15 cellular contexts compared by ENCODE assay signal in genomic region chr15:34755419-34755773, GRCh38. TPM values are rescaled to one million over a fixed set of nuclear protein-coding genes. Genes with fewer than 3 reads are reported as not detected.
DNase-seq lines count a peak whose midpoint lies in the region; ATAC-seq and TF ChIP-seq lines count a peak whose summit lies in the region.
"Had no signal": no experiment of that assay in that cellular context is flagged by ENCODE, and none has a peak within 500 bp of the region (broad histone marks: within the 10 kb centered on the region; RNA-seq: fewer than 3 reads in every experiment).

No MANE protein-coding gene starts in this region.

- H3K27me3 ChIP-seq in iPS DF 6.9 (ENCODE audit: control insufficient read depth, insufficient read depth, low read length): peaks cover 16% of the 10 kb centered on the region; the same call in 1 of the 2 replicates

- H3K4me1 ChIP-seq in iPS DF 6.9 (ENCODE audit: control insufficient read depth, insufficient read depth, low read length): peaks cover 2% of the 10 kb centered on the region

- H3K4me3 ChIP-seq in iPS DF 6.9 (ENCODE audit: low read length): peak overlapping the region; percentile 66; the same call in 1 of the 2 replicates

- TF ChIP-seq CTCF in osteocyte (IDR thresholded peaks at IDR 0.05) (no peak), HFFc6 (IDR thresholded peaks at IDR 0.05) (no peak)

- WGBS in iPS DF 6.9 (ENCODE audit: insufficient coverage, insufficient read length): no CpG with 5 or more reads among the region's 11 CpGs

- H3K27ac Mint-ChIP-seq in osteocyte (ENCODE audit: unreplicated experiment) (no peak overlapping the region), HFFc6 (no peak overlapping the region)
- H3K27ac Mint-ChIP-seq in activated naive CD4-positive, alpha-beta T cell treated with anti-CD3 and anti-CD28 coated beads, Interleukin-2, amount 50 U/mL, for 72 hours: no peak overlapping the region
- H3K27ac Mint-ChIP-seq: activated CD8-positive, alpha-beta memory T cell treated with anti-CD3 and anti-CD28 coated beads, Interleukin-2, amount 10 ng/mL, durations not matched to agents 7 days and 5 days; CD14-positive monocyte; stimulated activated naive CD8-positive, alpha-beta T cell treated with anti-CD3 and anti-CD28 coated beads, Interleukin-15, amount 100 ng/mL, for 72 hours; T-helper 1 cell treated with Interleukin-12 subunit alpha and Interleukin-12 subunit beta and Interleukin-4 antibody, amounts not matched to agents 30 μg/mL and 1 μg/mL, for 36 hours had no signal

- DNase-seq in NCI-H748 (lab: John Stamatoyannopoulos, UW; ENCODE audit: unreplicated experiment): peak; percentile 24
- no peak for DNase-seq in NCI-H748 treated with DMSO at 0.1 percent for 48 hours (lab: John Stamatoyannopoulos, UW)
- peak; percentile 54 for DNase-seq in NCI-H82 (lab: John Stamatoyannopoulos, UW)
- no peak for DNase-seq in iPS DF 6.9 (ENCODE audit: low read depth, low spot score)
- no peak for DNase-seq in osteocyte (ENCODE audit: extremely low spot score, unreplicated experiment)
- DNase-seq in activated naive CD4-positive, alpha-beta T cell treated with anti-CD3 and anti-CD28 coated beads, Interleukin-2, amount 50 U/mL, for 72 hours (ENCODE audit: low spot score in 2 of 2): no peak
- DNase-seq in HFFc6: no peak
- DNase-seq: activated CD8-positive, alpha-beta memory T cell treated with anti-CD3 and anti-CD28 coated beads, Interleukin-2, amount 10 ng/mL, durations not matched to agents 7 days and 5 days; stimulated activated naive CD8-positive, alpha-beta T cell treated with anti-CD3 and anti-CD28 coated beads, Interleukin-15, amount 100 ng/mL, for 72 hours had no signal

- H3K36me3 Mint-ChIP-seq in osteocyte (ENCODE audit: unreplicated experiment): no peaks in the 10 kb centered on the region
- H3K36me3 Mint-ChIP-seq in activated naive CD4-positive, alpha-beta T cell treated with anti-CD3 and anti-CD28 coated beads, Interleukin-2, amount 50 U/mL, for 72 hours: peaks cover 0 to 4% of the 10 kb centered on the region in 2 donors
- no peaks in the 10 kb centered on the region for H3K36me3 Mint-ChIP-seq in HFFc6 (ENCODE audit: low read depth)
- H3K36me3 Mint-ChIP-seq: activated CD8-positive, alpha-beta memory T cell treated with anti-CD3 and anti-CD28 coated beads, Interleukin-2, amount 10 ng/mL, durations not matched to agents 7 days and 5 days; CD14-positive monocyte had no signal

- H3K27ac ChIP-seq in iPS DF 6.9 (ENCODE audit: low read length): no peak overlapping the region
- H3K27ac ChIP-seq: coronary artery had no signal

- H3K4me1 Mint-ChIP-seq in osteocyte (ENCODE audit: unreplicated experiment) (peaks cover 6% of the 10 kb centered on the region), HFFc6 (ENCODE audit: low read depth) (no peaks in the 10 kb centered on the region)
- H3K4me1 Mint-ChIP-seq: CD14-positive monocyte had no signal

- H3K9me3 ChIP-seq in iPS DF 6.9 (ENCODE audit: control insufficient read depth, insufficient read depth, low read length): no peaks in the 10 kb centered on the region

- H3K4me3 Mint-ChIP-seq in osteocyte (ENCODE audit: unreplicated experiment) (peak overlapping the region; percentile 40), HFFc6 (no peak overlapping the region)
- H3K4me3 Mint-ChIP-seq: activated CD8-positive, alpha-beta memory T cell treated with anti-CD3 and anti-CD28 coated beads, Interleukin-2, amount 10 ng/mL, durations not matched to agents 7 days and 5 days; T-helper 1 cell treated with Interleukin-12 subunit alpha and Interleukin-12 subunit beta and Interleukin-4 antibody, amounts not matched to agents 30 μg/mL and 1 μg/mL, for 36 hours had no signal

- no peak for ATAC-seq in activated naive CD4-positive, alpha-beta T cell treated with anti-CD3 and anti-CD28 coated beads, Interleukin-2, amount 50 U/mL, for 72 hours
- ATAC-seq in GM19328 (IDR thresholded peaks at IDR 0.05; ENCODE audit: unreplicated experiment): no peak
- ATAC-seq: activated CD8-positive, alpha-beta memory T cell treated with anti-CD3 and anti-CD28 coated beads, Interleukin-2, amount 10 ng/mL, durations not matched to agents 7 days and 5 days; left lobe of liver had no signal

- no peaks in the 10 kb centered on the region for H3K9me3 Mint-ChIP-seq in osteocyte (ENCODE audit: unreplicated experiment)
- no peaks in the 10 kb centered on the region for H3K9me3 Mint-ChIP-seq in activated naive CD4-positive, alpha-beta T cell treated with anti-CD3 and anti-CD28 coated beads, Interleukin-2, amount 50 U/mL, for 72 hours
- H3K9me3 Mint-ChIP-seq in HFFc6: no peaks in the 10 kb centered on the region
- H3K9me3 Mint-ChIP-seq: stimulated activated naive CD8-positive, alpha-beta T cell treated with anti-CD3 and anti-CD28 coated beads, Interleukin-15, amount 100 ng/mL, for 72 hours; T-helper 1 cell treated with Interleukin-12 subunit alpha and Interleukin-12 subunit beta and Interleukin-4 antibody, amounts not matched to agents 30 μg/mL and 1 μg/mL, for 36 hours had no signal

- H3K36me3 ChIP-seq in iPS DF 6.9 (ENCODE audit: control insufficient read depth, insufficient read depth, low read length): no peaks in the 10 kb centered on the region

- H3K27me3 Mint-ChIP-seq in osteocyte (ENCODE audit: unreplicated experiment) (peaks cover 79% of the 10 kb centered on the region), HFFc6 (ENCODE audit: insufficient read depth) (peaks cover 42% of the 10 kb centered on the region)

RNA-seq across cellular contexts. Expression of gene GJD2, which starts 0.6 kb away (rescaled TPM):
- not detected in 2 replicates for total RNA-seq in osteocyte
- total RNA-seq in activated naive CD4-positive, alpha-beta T cell treated with anti-CD3 and anti-CD28 coated beads, Interleukin-2, amount 50 U/mL, for 72 hours: not detected
- total RNA-seq in HFFc6 (2021; fragmentation: NEBNext Ultra II Directional; extraction: Animal tissue kit (Norgen Biotek cat#: 25700)): not detected
- total RNA-seq: A172; activated CD8-positive, alpha-beta memory T cell treated with anti-CD3 and anti-CD28 coated beads, Interleukin-2, amount 10 ng/mL, durations not matched to agents 7 days and 5 days; left lobe of liver had no signal

RNA-seq across cellular contexts. Expression of gene ACTC1, which starts 40.0 kb away (rescaled TPM):
- 3.8 and 4.0 TPM in 2 replicates for total RNA-seq in osteocyte
- not detected for total RNA-seq in activated naive CD4-positive, alpha-beta T cell treated with anti-CD3 and anti-CD28 coated beads, Interleukin-2, amount 50 U/mL, for 72 hours
- 10 to 100 TPM in 5 of 6 experiments, 1 to 10 TPM in 1; 4.8 to 30.5 (median 24.7) TPM for total RNA-seq in HFFc6 (2021; fragmentation: NEBNext Ultra II Directional; extraction: Animal tissue kit (Norgen Biotek cat#: 25700))
- total RNA-seq: activated CD8-positive, alpha-beta memory T cell treated with anti-CD3 and anti-CD28 coated beads, Interleukin-2, amount 10 ng/mL, durations not matched to agents 7 days and 5 days; left lobe of liver had no signal

Comparison
In these comparisons a context has a peak if more than half of its experiments do, and no peak if none do; other contexts are left out.
1. DNase-seq: peak in NCI-H748 (single experiment) and NCI-H82 (single experiment); none in NCI-H748 treated with DMSO at 0.1 percent for 48 hours (single experiment), iPS DF 6.9 (single experiment), osteocyte (single experiment), activated naive CD4-positive, alpha-beta T cell treated with anti-CD3 and anti-CD28 coated beads, Interleukin-2, amount 50 U/mL, for 72 hours (0 of 2) and HFFc6 (single experiment).